21 cellular contexts compared by ENCODE assay signal in genomic region chr6:106147476-106147875, GRCh38.
A peak's percentile ranks its signal among the peaks of the same experiment; 100 is the strongest.
DNase-seq lines count a peak whose midpoint lies in the region; ATAC-seq, FAIRE-seq and TF ChIP-seq lines count a peak whose summit lies in the region.
"Had no signal": no experiment of that assay in that cellular context is flagged by ENCODE, and none has a peak within 500 bp of the region (broad histone marks: within the 10 kb centered on the region; RNA-seq: fewer than 3 reads in every experiment).

No MANE protein-coding gene starts in this region.

- no peaks in the 10 kb centered on the region for H3K9me3 Mint-ChIP-seq in HFFc6
- no peaks in the 10 kb centered on the region for H3K9me3 Mint-ChIP-seq in Calu3 (ENCODE audit: low read depth, unreplicated experiment)
- H3K9me3 Mint-ChIP-seq: T-cell had no signal

- H2BK5ac ChIP-seq in mesenchymal stem cell (ENCODE audit: low read depth, low read length, poor library complexity, severe bottlenecking): no peak overlapping the region

- H3K9ac ChIP-seq in mesenchymal stem cell (ENCODE audit: low read length) (no peak overlapping the region), HepG2 (ENCODE audit: insufficient read depth, low read depth, low read length) (no peak overlapping the region)

- ATAC-seq in HepG2: no peak
- ATAC-seq: Right ventricle myocardium inferior, T-cell had no signal

- no CpG with 5 or more reads among the region's 2 CpGs for WGBS in mesenchymal stem cell
- WGBS in HepG2 (ENCODE audit: low lambda C conversion rate): 33% methylated on average over 1 of the region's 2 CpGs

- CTCF ChIA-PET in PC-9 (lab: Charles Lee) (no interaction called here), Calu3 (lab: Charles Lee) (no interaction called here), HepG2 (lab: Yijun Ruan, JAX; ENCODE audit: low intra/inter-chr PET ratio, low total read pairs) (no interaction called here)

- peaks cover 48% of the 10 kb centered on the region for H3K4me1 Mint-ChIP-seq in HFFc6 (ENCODE audit: low read depth)
- no peaks in the 10 kb centered on the region for H3K4me1 Mint-ChIP-seq in Calu3 (ENCODE audit: low read depth, unreplicated experiment)

- no peak overlapping the region for H3K4ac ChIP-seq in mesenchymal stem cell (ENCODE audit: low read depth in 1 of 2, low read length in 2 of 2)

- intact Hi-C loops in PC-9 (cut with micrococcal nuclease; ENCODE audit: unreplicated experiment) (loop anchor here (1.0 to 5.0 kb wide), 2 partner anchors 28 to 50 kb away; no protein-coding TSS in a partner anchor), Calu3 (cut with micrococcal nuclease; ENCODE audit: unreplicated experiment) (no loop called here), HepG2 (cut with micrococcal nuclease; ENCODE audit: unreplicated experiment) (no loop called here)

- no peak overlapping the region for H4K8ac ChIP-seq in mesenchymal stem cell (ENCODE audit: low read length)

- H3K4me1 ChIP-seq in PC-9 (replicated peaks; ENCODE audit: insufficient read depth): peaks cover 39% of the 10 kb centered on the region
- H3K4me1 ChIP-seq in mesenchymal stem cell (ENCODE audit: control insufficient read depth, insufficient read depth, low read depth, low read length): peaks cover 15% of the 10 kb centered on the region
- H3K4me1 ChIP-seq in HepG2 (ENCODE audit: insufficient read depth, low read length): no peaks in the 10 kb centered on the region
- H3K4me1 ChIP-seq: SJCRH30 had no signal

- H3K4me3 Mint-ChIP-seq in HFFc6 (no peak overlapping the region), Calu3 (ENCODE audit: low read depth, unreplicated experiment) (no peak overlapping the region)
- H3K4me3 Mint-ChIP-seq: T-cell had no signal

- H3K9me2 ChIP-seq in PC-9 (ENCODE audit: insufficient read depth): no peaks in the 10 kb centered on the region

- H3K9me3 ChIP-seq in PC-9 (ENCODE audit: insufficient read depth, low read depth) (no peaks in the 10 kb centered on the region), mesenchymal stem cell (ENCODE audit: control insufficient read depth, low read length) (no peaks in the 10 kb centered on the region), HepG2 (ENCODE audit: low read length) (no peaks in the 10 kb centered on the region)
- H3K9me3 ChIP-seq: SJCRH30 had no signal

- no peak overlapping the region for H3K14ac ChIP-seq in mesenchymal stem cell (ENCODE audit: low read length in 2 of 2)

- H3K27ac ChIP-seq in PC-9 (peak overlapping the region; percentile 55), mesenchymal stem cell (ENCODE audit: low read length, poor library complexity, severe bottlenecking) (peak overlapping the region; percentile 43), HepG2 (ENCODE audit: extremely low read length, insufficient read depth, low read length) (no peak overlapping the region)
- H3K27ac ChIP-seq: SJCRH30 had no signal

- no peak for TF ChIP-seq POLR2A in GM12891 (IDR thresholded peaks at IDR 0.05; ENCODE audit: low read depth, low read length)
- no peak for TF ChIP-seq POLR2A in HepG2 (IDR thresholded peaks at IDR 0.05; ENCODE audit: insufficient read depth in 1 of 2, low read depth in 2 of 2, low read length in 2 of 2)

- H3F3A ChIP-seq in PC-9 (ENCODE audit: insufficient read depth, low read depth): peaks cover 20% of the 10 kb centered on the region

- TF ChIP-seq EP300 in HepG2 (IDR thresholded peaks at IDR 0.05; ENCODE audit: low read depth in 2 of 2, low read length in 2 of 2) (no peak), HepG2 (CRISPR knock-in tag; IDR thresholded peaks at IDR 0.05; ENCODE audit: borderline replicate concordance) (no peak)

- H2BK12ac ChIP-seq in mesenchymal stem cell (ENCODE audit: low read length in 2 of 2): no peak overlapping the region

- no peak overlapping the region for H3K23ac ChIP-seq in mesenchymal stem cell (ENCODE audit: low read length in 2 of 2)

- no peak overlapping the region for H2AK5ac ChIP-seq in mesenchymal stem cell (ENCODE audit: low read length, severe bottlenecking)

- FAIRE-seq in GM12891 (lab: Jason Lieb, UNC): peak; percentile 48
- FAIRE-seq in HepG2 (lab: Jason Lieb, UNC): no peak
- FAIRE-seq: D721Med, H1, HTR-8/SVneo had no signal

- TF ChIP-seq CTCF in HFFc6 (IDR thresholded peaks at IDR 0.05) (no peak), PC-9 (conservative IDR thresholded peaks at IDR 0.05) (no peak), Calu3 (IDR thresholded peaks at IDR 0.05; ENCODE audit: unreplicated experiment) (no peak), HepG2 (CRISPR knock-in tag; IDR thresholded peaks at IDR 0.05) (no peak)

- H3K36me3 Mint-ChIP-seq in HFFc6 (ENCODE audit: low read depth): no peaks in the 10 kb centered on the region
- no peaks in the 10 kb centered on the region for H3K36me3 Mint-ChIP-seq in Calu3 (ENCODE audit: insufficient read depth, unreplicated experiment)
- H3K36me3 Mint-ChIP-seq: T-cell had no signal

- H3K27ac Mint-ChIP-seq in HFFc6: peak overlapping the region; percentile 27
- no peak overlapping the region for H3K27ac Mint-ChIP-seq in Calu3 (ENCODE audit: unreplicated experiment)
- H3K27ac Mint-ChIP-seq: T-cell had no signal

- TF ChIP-seq RAD21 in HepG2 (CRISPR knock-in tag; IDR thresholded peaks at IDR 0.05): no peak

- POLR2A ChIA-PET in PC-9 (lab: Charles Lee; ENCODE audit: unreplicated experiment) (no interaction called here), HepG2 (lab: Yijun Ruan, JAX) (no interaction called here)

- BruUV-seq in PC-9 (replicated peaks; lab: Mats Ljungman, UMichigan) (no TSS peak), Calu3 (replicated peaks; lab: Mats Ljungman, UMichigan) (no TSS peak), HepG2 (replicated peaks; lab: Mats Ljungman, UMichigan) (no TSS peak)

- H3K79me2 ChIP-seq in PC-9 (ENCODE audit: low read depth) (no peaks in the 10 kb centered on the region), HepG2 (ENCODE audit: insufficient read depth, low read length) (no peaks in the 10 kb centered on the region)

- no peak overlapping the region for H2BK15ac ChIP-seq in mesenchymal stem cell (ENCODE audit: low read depth, poor library complexity, severe bottlenecking)

- DNase-seq in GM12891 (ENCODE audit: insufficient read length, low spot score) (no peak), HFFc6 (no peak), PC-9 (peak; percentile 15 to 65), mesenchymal stem cell (no peak), NCI-H774 (lab: John Stamatoyannopoulos, UW) (no peak), Calu3 (no peak), HepG2 (ENCODE audit: low spot score) (no peak)
- DNase-seq: KG1, NCI-H1092, NCI-H1417 treated with DMSO at 0.1 percent for 48 hours, NCI-H1694 treated with DMSO at 0.1 percent for 48 hours, NCI-H2081, NCI-H2171, NCI-H226, NCI-H510A, SJCRH30, T-cell had no signal

- H3K36me3 ChIP-seq in PC-9 (ENCODE audit: low read depth) (no peaks in the 10 kb centered on the region), mesenchymal stem cell (ENCODE audit: control insufficient read depth in 1 of 2, insufficient read depth in 2 of 2, low read depth in 1 of 2, low read length in 2 of 2) (no peaks in the 10 kb centered on the region), HepG2 (replicated peaks in 1 of 2; ENCODE audit: control insufficient read depth in 1 of 2, insufficient read depth in 2 of 2, low read length in 2 of 2) (no peaks in the 10 kb centered on the region)
- H3K36me3 ChIP-seq: SJCRH30 had no signal

- H3K4me3 ChIP-seq in PC-9 (no peak overlapping the region), mesenchymal stem cell (ENCODE audit: insufficient read depth in 1 of 2, low read depth in 1 of 2, low read length in 2 of 2) (no peak overlapping the region), HepG2 (replicated peaks in 1 of 3; ENCODE audit: insufficient read depth in 1 of 3, low read depth in 2 of 3, low read length in 3 of 3) (no peak overlapping the region)
- H3K4me3 ChIP-seq: SJCRH30 had no signal

- H3K79me1 ChIP-seq in mesenchymal stem cell (replicated peaks; ENCODE audit: low read length, poor library complexity, severe bottlenecking): no peaks in the 10 kb centered on the region

- H2AFZ ChIP-seq in PC-9: no peak overlapping the region
- no peak overlapping the region for H2AFZ ChIP-seq in mesenchymal stem cell (ENCODE audit: low read depth, low read length)
- H2AFZ ChIP-seq in HepG2 (ENCODE audit: low read length): no peak overlapping the region

- H3K4me2 ChIP-seq in PC-9: peak overlapping the region; percentile 31
- no peak overlapping the region for H3K4me2 ChIP-seq in mesenchymal stem cell (ENCODE audit: low read length, poor library complexity, severe bottlenecking)
- H3K4me2 ChIP-seq in HepG2 (ENCODE audit: low read depth, low read length): no peak overlapping the region

- no peak overlapping the region for H2BK120ac ChIP-seq in mesenchymal stem cell (ENCODE audit: low read depth, low read length)

- H3K27me3 ChIP-seq in PC-9 (ENCODE audit: insufficient read depth, low read depth) (no peaks in the 10 kb centered on the region), mesenchymal stem cell (ENCODE audit: control insufficient read depth in 1 of 2, insufficient read depth in 1 of 2, low read length in 2 of 2) (no peaks in the 10 kb centered on the region), HepG2 (ENCODE audit: control insufficient read depth in 1 of 2, insufficient read depth in 2 of 2, low read length in 2 of 2) (peaks cover 4 to 24% of the 10 kb centered on the region in 2 experiments; a peak in 4 of 5 replicates)
- H3K27me3 ChIP-seq: SJCRH30 had no signal

- no peak overlapping the region for H4K91ac ChIP-seq in mesenchymal stem cell (ENCODE audit: low read length)

- no peaks in the 10 kb centered on the region for H4K20me1 ChIP-seq in PC-9 (ENCODE audit: insufficient read depth)
- H4K20me1 ChIP-seq in HepG2 (ENCODE audit: insufficient read depth, low read length): no peaks in the 10 kb centered on the region

- no peak overlapping the region for H3K18ac ChIP-seq in mesenchymal stem cell (ENCODE audit: low read depth in 1 of 2, low read length in 2 of 2)

- peaks cover 7% of the 10 kb centered on the region; the same call in 1 of the 2 replicates for H3K27me3 Mint-ChIP-seq in HFFc6 (ENCODE audit: insufficient read depth)
- no peaks in the 10 kb centered on the region for H3K27me3 Mint-ChIP-seq in Calu3 (ENCODE audit: unreplicated experiment)

- in situ Hi-C loops in HepG2 (cut with HindIII; ENCODE audit: extremely low pct_ligation_motif_present, low pct_unique_long_range_greater_than_20kb): no loop called here

TF ChIP-seq in GM12891, 5 proteins besides CTCF, POLR2A, EP300 and RAD21:
- TF ChIP-seq POLR2AphosphoS5 (IDR thresholded peaks at IDR 0.05; ENCODE audit: low read depth, low read length): no peak
- TF ChIP-seq TAF1 (IDR thresholded peaks at IDR 0.05; ENCODE audit: low read depth, low read length): no peak
- TF ChIP-seq POU2F2 (IDR thresholded peaks at IDR 0.05; ENCODE audit: low read depth, low read length): no peak
- TF ChIP-seq SPI1 (IDR thresholded peaks at IDR 0.05; ENCODE audit: low read depth, low read length): no peak
- TF ChIP-seq PAX5 (IDR thresholded peaks at IDR 0.05; ENCODE audit: insufficient read depth, low read length, severe bottlenecking): no peak

TF ChIP-seq in HepG2, 621 proteins besides CTCF, POLR2A, EP300 and RAD21 (continues in another document):
- no peak for TF ChIP-seq GFI1 (CRISPR knock-in tag; IDR thresholded peaks at IDR 0.05; ENCODE audit: borderline replicate concordance)
- TF ChIP-seq ZNF546 (CRISPR knock-in tag; conservative IDR thresholded peaks at IDR 0.05): no peak
- no peak for TF ChIP-seq MEIS1 (CRISPR knock-in tag; IDR thresholded peaks at IDR 0.05; ENCODE audit: borderline replicate concordance)

Comparison
In these comparisons a context has a peak if more than half of its experiments do, and no peak if none do; other contexts are left out.
1. DNase-seq: peak in PC-9 (2 of 2); none in GM12891 (single experiment), HFFc6 (single experiment), mesenchymal stem cell (single experiment), NCI-H774 (single experiment), Calu3 (single experiment) and HepG2 (single experiment).